In genomic region chr12:117152793-117153775, GRCh38 we compare ENCODE assay signal across 29 cellular contexts. TPM values are rescaled to one million over a fixed set of nuclear protein-coding genes. Genes with fewer than 3 reads are reported as not detected.
DNase-seq lines count a peak whose midpoint lies in the region; ATAC-seq, FAIRE-seq and TF ChIP-seq lines count a peak whose summit lies in the region.
"Had no signal": no experiment of that assay in that cellular context is flagged by ENCODE, and none has a peak within 500 bp of the region (broad histone marks: within the 10 kb centered on the region; RNA-seq: fewer than 3 reads in every experiment).

No MANE protein-coding gene starts in this region.

- no peak for TF ChIP-seq CTCF in left ventricle myocardium inferior (IDR thresholded peaks at IDR 0.05; ENCODE audit: borderline replicate concordance)
- TF ChIP-seq CTCF in right atrium auricular region (IDR thresholded peaks at IDR 0.05) = no peak
- TF ChIP-seq CTCF in astrocyte (IDR thresholded peaks at IDR 0.05; ENCODE audit: insufficient read depth, low read depth, low read length) = no peak
- TF ChIP-seq CTCF in esophagus squamous epithelium (IDR thresholded peaks at IDR 0.05) = no peak

- H3K36me3 ChIP-seq in left ventricle myocardium inferior (peaks cover 77% of the 10 kb centered on the region), right atrium auricular region (peaks cover 67% of the 10 kb centered on the region), astrocyte (ENCODE audit: insufficient read depth, low read length) (peaks cover 23% of the 10 kb centered on the region), esophagus squamous epithelium (peaks cover 15 to 100% (median 16%) of the 10 kb centered on the region in 3 donors)

- H2AFZ ChIP-seq in astrocyte (ENCODE audit: low read depth, low read length) = no peak overlapping the region
- H2AFZ ChIP-seq: GM23338 had no signal

- DNase-seq in left ventricle myocardium inferior (no peak), right atrium auricular region (ENCODE audit: low spot score) (no peak), GM18507 (ENCODE audit: extremely low spot score, insufficient read length, low read depth) (peak; percentile 29), astrocyte (ENCODE audit: low read depth) (no peak), retina (no peak), esophagus squamous epithelium (lab: John Stamatoyannopoulos, UW) (no peak)
- DNase-seq: activated CD4-positive, alpha-beta T cell treated with anti-CD3 and anti-CD28 coated beads, Interleukin-2, amount 10 ng/mL, durations not matched to agents 7 days and 5 days; aorta; CD4-positive, alpha-beta T cell; DMS53; immature natural killer cell; left lung; NCI-H1092 treated with DMSO at 0.1 percent for 48 hours; NCI-H2029 treated with DMSO at 0.1 percent for 48 hours; NCI-H345; NK-92 treated with Interleukin-12 subunit alpha and Interleukin-12 subunit beta, amount 100 ng/mL, for 24 hours; psoas muscle; SJCRH30; stimulated activated naive CD8-positive, alpha-beta T cell treated with anti-CD3 and anti-CD28 coated beads, Interleukin-15, Interleukin-2, amounts not matched to agents 100 U/mL and 50 U/mL, for 24 hours; T-helper 1 cell; tibial artery had no signal

- peak overlapping the region; percentile 55 for H3K27ac ChIP-seq in left ventricle myocardium inferior (replicated peaks)
- no peak overlapping the region for H3K27ac ChIP-seq in right atrium auricular region
- H3K27ac ChIP-seq in astrocyte (ENCODE audit: low read depth, low read length) = no peak overlapping the region
- no peak overlapping the region for H3K27ac ChIP-seq in esophagus squamous epithelium
- H3K27ac ChIP-seq: left lung, Peyer's patch, psoas muscle, SJCRH30, tibial artery had no signal

- H3K4me1 ChIP-seq in left ventricle myocardium inferior = peaks cover 8% of the 10 kb centered on the region
- no peaks in the 10 kb centered on the region for H3K4me1 ChIP-seq in right atrium auricular region
- H3K4me1 ChIP-seq in astrocyte (ENCODE audit: insufficient read depth, low read length) = no peaks in the 10 kb centered on the region
- H3K4me1 ChIP-seq in esophagus squamous epithelium = no peaks in the 10 kb centered on the region
- H3K4me1 ChIP-seq: Peyer's patch, psoas muscle, SJCRH30, tibial artery had no signal

- no peaks in the 10 kb centered on the region for H3K79me2 ChIP-seq in astrocyte (ENCODE audit: insufficient read depth, low read length)

- H3K4me3 ChIP-seq in left ventricle myocardium inferior = no peak overlapping the region
- H3K4me3 ChIP-seq in right atrium auricular region = no peak overlapping the region
- H3K4me3 ChIP-seq in astrocyte (ENCODE audit: insufficient read depth, low read depth, low read length) = no peak overlapping the region
- H3K4me3 ChIP-seq in esophagus squamous epithelium = no peak overlapping the region
- H3K4me3 ChIP-seq: GM23338, left lung, Peyer's patch, psoas muscle, SJCRH30, smooth muscle cell, tibial artery had no signal

- FAIRE-seq in GM18507 (lab: Jason Lieb, UNC) = peak; percentile 77
- no peak for FAIRE-seq in astrocyte (lab: Jason Lieb, UNC)
- FAIRE-seq: GM12892 had no signal

- peaks cover 6% of the 10 kb centered on the region for H3K36me3 Mint-ChIP-seq in astrocyte (ENCODE audit: low read depth, unreplicated experiment)
- H3K36me3 Mint-ChIP-seq in stimulated activated memory B cell treated with anti-CD40 and anti-IgM and Interleukin-4, amounts not matched to agents 10 μg/mL and 1 μg/mL and 100 μg/mL, for 72 hours = peaks cover 86% of the 10 kb centered on the region

- H3K27me3 ChIP-seq in left ventricle myocardium inferior (ENCODE audit: low read depth) (no peaks in the 10 kb centered on the region), right atrium auricular region (no peaks in the 10 kb centered on the region), astrocyte (ENCODE audit: insufficient read depth, low read length) (no peaks in the 10 kb centered on the region), esophagus squamous epithelium (no peaks in the 10 kb centered on the region)
- H3K27me3 ChIP-seq: left lung, Peyer's patch, SJCRH30, tibial artery had no signal

- H3K9ac ChIP-seq in astrocyte (ENCODE audit: low read length) = no peak overlapping the region

- no peaks in the 10 kb centered on the region for H3K9me3 Mint-ChIP-seq in astrocyte (ENCODE audit: unreplicated experiment)
- H3K9me3 Mint-ChIP-seq in stimulated activated memory B cell treated with anti-CD40 and anti-IgM and Interleukin-4, amounts not matched to agents 10 μg/mL and 1 μg/mL and 100 μg/mL, for 72 hours = no peaks in the 10 kb centered on the region
- H3K9me3 Mint-ChIP-seq: activated CD4-positive, alpha-beta T cell treated with anti-CD3 and anti-CD28 coated beads, Interleukin-2, amount 10 ng/mL, durations not matched to agents 7 days and 5 days; CD4-positive, alpha-beta T cell; central memory CD8-positive, alpha-beta T cell; GM23338; immature natural killer cell had no signal

- no peak overlapping the region for H3K4me3 Mint-ChIP-seq in astrocyte (ENCODE audit: unreplicated experiment)
- peak overlapping the region; percentile 2 for H3K4me3 Mint-ChIP-seq in stimulated activated memory B cell treated with anti-CD40 and anti-IgM and Interleukin-4, amounts not matched to agents 10 μg/mL and 1 μg/mL and 100 μg/mL, for 72 hours
- H3K4me3 Mint-ChIP-seq: activated CD4-positive, alpha-beta T cell treated with anti-CD3 and anti-CD28 coated beads, Interleukin-2, amount 10 ng/mL, durations not matched to agents 7 days and 5 days; CD4-positive, alpha-beta T cell; central memory CD8-positive, alpha-beta T cell; GM23338; immature natural killer cell had no signal

- peaks cover 14% of the 10 kb centered on the region for H4K20me1 ChIP-seq in astrocyte (ENCODE audit: insufficient read depth, low read length)

- TF ChIP-seq POLR2A in esophagus squamous epithelium (IDR thresholded peaks at IDR 0.05) = no peak

- H3K27me3 Mint-ChIP-seq in astrocyte (ENCODE audit: low read depth, unreplicated experiment) = no peaks in the 10 kb centered on the region
- no peaks in the 10 kb centered on the region for H3K27me3 Mint-ChIP-seq in stimulated activated memory B cell treated with anti-CD40 and anti-IgM and Interleukin-4, amounts not matched to agents 10 μg/mL and 1 μg/mL and 100 μg/mL, for 72 hours
- H3K27me3 Mint-ChIP-seq: activated CD4-positive, alpha-beta T cell treated with anti-CD3 and anti-CD28 coated beads, Interleukin-2, amount 10 ng/mL, durations not matched to agents 7 days and 5 days; CD4-positive, alpha-beta T cell; central memory CD8-positive, alpha-beta T cell had no signal

- no peaks in the 10 kb centered on the region for H3K9me3 ChIP-seq in left ventricle myocardium inferior (replicated peaks)
- H3K9me3 ChIP-seq in right atrium auricular region = no peaks in the 10 kb centered on the region
- no peaks in the 10 kb centered on the region for H3K9me3 ChIP-seq in astrocyte (ENCODE audit: insufficient read depth, low read depth, low read length)
- no peaks in the 10 kb centered on the region for H3K9me3 ChIP-seq in esophagus squamous epithelium
- H3K9me3 ChIP-seq: left lung, Peyer's patch, psoas muscle, SJCRH30, tibial artery had no signal

- WGBS in esophagus squamous epithelium, 2 donors = 78 to 87% methylated on average over 25 to 27 of the region's 27 CpGs

- peaks cover 8% of the 10 kb centered on the region for H3K4me1 Mint-ChIP-seq in astrocyte (ENCODE audit: low read depth, unreplicated experiment)
- H3K4me1 Mint-ChIP-seq in stimulated activated memory B cell treated with anti-CD40 and anti-IgM and Interleukin-4, amounts not matched to agents 10 μg/mL and 1 μg/mL and 100 μg/mL, for 72 hours = peaks cover 53% of the 10 kb centered on the region

- intact Hi-C loops in left ventricle myocardium inferior (cut with micrococcal nuclease) = no loop called here
- intact Hi-C loops in esophagus squamous epithelium (cut with DNase I) = no loop called here

- ATAC-seq in stimulated activated memory B cell treated with anti-CD40 and anti-IgM and Interleukin-4, amounts not matched to agents 10 μg/mL and 1 μg/mL and 100 μg/mL, for 72 hours = peak; percentile 56
- no peak for ATAC-seq in GM21825 (IDR thresholded peaks at IDR 0.05; ENCODE audit: unreplicated experiment)
- ATAC-seq: GM23338; left lung; psoas muscle; stimulated activated naive CD8-positive, alpha-beta T cell treated with anti-CD3 and anti-CD28 coated beads, Interleukin-15, Interleukin-2, amounts not matched to agents 100 U/mL and 50 U/mL, for 24 hours had no signal

- H3K27ac Mint-ChIP-seq in astrocyte (ENCODE audit: unreplicated experiment) = peak overlapping the region; percentile 85
- H3K27ac Mint-ChIP-seq in stimulated activated memory B cell treated with anti-CD40 and anti-IgM and Interleukin-4, amounts not matched to agents 10 μg/mL and 1 μg/mL and 100 μg/mL, for 72 hours = peak overlapping the region; percentile 43
- H3K27ac Mint-ChIP-seq: activated CD4-positive, alpha-beta T cell treated with anti-CD3 and anti-CD28 coated beads, Interleukin-2, amount 10 ng/mL, durations not matched to agents 7 days and 5 days; CD4-positive, alpha-beta T cell; GM23338 had no signal

- H3K4me2 ChIP-seq in astrocyte (ENCODE audit: low read length) = no peak overlapping the region
- H3K4me2 ChIP-seq: GM23338, smooth muscle cell had no signal

RNA-seq across cellular contexts. Expression of gene FBXO21, which starts 37.2 kb away (rescaled TPM):
- total RNA-seq in left ventricle myocardium inferior (52.3 TPM), right atrium auricular region (10 to 100 TPM; 43.5 to 77.9 TPM), astrocyte (30.8 and 32.0 TPM in 2 replicates), esophagus squamous epithelium (10 to 100 TPM; 38.4 to 54.4 (median 48.6) TPM)

RNA-seq across cellular contexts. Expression of gene TESC, which starts 53.9 kb away (rescaled TPM):
- total RNA-seq in left ventricle myocardium inferior = 92.1 TPM
- 10 to 100 TPM; 31.2 to 36.2 TPM for total RNA-seq in right atrium auricular region
- 1.7 and 1.9 TPM in 2 replicates for total RNA-seq in astrocyte
- 1 to 10 TPM in 2 of 4 donors, under 1 TPM in 2; 0.83 to 4.8 (median 2.5) TPM for total RNA-seq in esophagus squamous epithelium
- total RNA-seq: LHCN-M2 had no signal

Comparison
In these comparisons a context has a peak if more than half of its experiments do, and no peak if none do; other contexts are left out.
1. RNA of gene TESC, which starts 53.9 kb away (total RNA-seq): 92.1 TPM in left ventricle myocardium inferior (single experiment) and 31.2 to 36.2 TPM in right atrium auricular region; 0.83 to 4.8 TPM in esophagus squamous epithelium and 1.7 to 1.9 TPM in astrocyte; every median in the first group is over 4 times any median in the second.